In the genomic region with DNA sequence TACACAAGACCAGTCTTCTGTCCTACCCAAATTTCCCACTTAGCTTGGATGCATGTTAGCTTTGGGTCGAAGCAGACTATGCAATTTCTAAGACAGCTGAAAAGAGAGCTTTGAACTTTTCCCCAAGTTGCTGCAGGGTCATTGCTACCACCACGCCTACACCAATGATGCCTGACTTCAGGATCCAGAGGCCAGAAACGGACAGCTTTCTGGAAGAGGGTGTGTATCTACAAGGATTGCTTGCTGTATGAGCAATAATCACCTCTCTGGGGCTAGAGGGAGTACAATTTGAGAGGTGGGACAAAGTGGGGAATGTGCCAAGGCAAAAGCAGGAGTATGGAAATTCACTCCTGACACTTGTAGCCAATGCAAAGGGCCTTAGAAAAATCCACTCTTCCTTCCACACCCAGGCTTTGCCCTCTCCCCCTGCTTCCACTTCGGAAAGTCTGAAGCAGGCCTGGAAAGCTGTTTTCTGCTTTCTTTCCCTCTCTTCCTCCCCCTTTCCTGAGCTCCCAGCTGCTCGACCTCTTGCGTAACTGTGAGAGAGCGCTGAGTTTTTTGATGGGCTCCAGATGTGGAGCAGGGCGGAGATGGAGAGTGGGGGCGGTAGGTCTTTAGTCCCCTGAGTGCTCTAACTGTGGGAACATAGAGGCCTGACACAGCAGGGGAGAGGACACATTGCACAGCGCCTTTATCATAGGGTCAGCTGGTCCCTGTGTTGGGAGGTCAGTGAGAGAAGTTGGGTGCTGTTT, we compare ENCODE assay signal across 9 cellular contexts. TPM values are rescaled to one million over a fixed set of nuclear protein-coding genes. Genes with fewer than 3 reads are reported as not detected.
DNase-seq lines count a peak whose midpoint lies in the region; TF ChIP-seq lines count a peak whose summit lies in the region.
"Had no signal": no experiment of that assay in that cellular context is flagged by ENCODE, and none has a peak within 500 bp of the region (broad histone marks: within the 10 kb centered on the region; RNA-seq: fewer than 3 reads in every experiment).

No MANE protein-coding gene starts in this region.

- WGBS in esophagus squamous epithelium, 2 donors = 52 to 62% methylated on average over 8 to 10 of the region's 10 CpGs

- TF ChIP-seq POLR2A in esophagus squamous epithelium (IDR thresholded peaks at IDR 0.05) (no peak), uterus (IDR thresholded peaks at IDR 0.05) (peak; percentile 45 to 56)

- intact Hi-C loops in esophagus squamous epithelium (cut with DNase I) (no loop called here), uterus (cut with DNase I; ENCODE audit: low total_unique reads) (no loop called here)

- H3K27me3 ChIP-seq in esophagus squamous epithelium = peaks cover 0 to 30% (median 0%) of the 10 kb centered on the region in 4 donors
- no peaks in the 10 kb centered on the region for H3K27me3 ChIP-seq in muscle layer of duodenum (ENCODE audit: low read depth, low read length)
- no peaks in the 10 kb centered on the region for H3K27me3 ChIP-seq in uterus
- H3K27me3 ChIP-seq in HAP-1 (ENCODE audit: low read depth) = no peaks in the 10 kb centered on the region

- TF ChIP-seq CTCF in esophagus squamous epithelium (IDR thresholded peaks at IDR 0.05) = no peak
- peak in 2 of 4 experiments; percentile 14 to 17 for TF ChIP-seq CTCF in uterus (IDR thresholded peaks at IDR 0.05)

- H3K4me1 ChIP-seq in esophagus squamous epithelium (peaks cover 26 to 63% (median 44%) of the 10 kb centered on the region in 3 donors), muscle layer of duodenum (ENCODE audit: control insufficient read depth in 1 of 2, insufficient read depth in 2 of 2, low read length in 2 of 2) (peaks cover 20 to 37% of the 10 kb centered on the region in 2 donors), uterus (peaks cover 12 to 13% of the 10 kb centered on the region in 2 donors), HAP-1 (peaks cover 6% of the 10 kb centered on the region)

- no peaks in the 10 kb centered on the region for H3K9me3 ChIP-seq in esophagus squamous epithelium
- H3K9me3 ChIP-seq in muscle layer of duodenum (ENCODE audit: control insufficient read depth in 1 of 2, low read length in 2 of 2) = no peaks in the 10 kb centered on the region
- no peaks in the 10 kb centered on the region for H3K9me3 ChIP-seq in uterus
- no peaks in the 10 kb centered on the region for H3K9me3 ChIP-seq in HAP-1

- H3K36me3 ChIP-seq in esophagus squamous epithelium (peaks cover 8 to 33% (median 10%) of the 10 kb centered on the region in 3 donors), muscle layer of duodenum (ENCODE audit: control insufficient read depth in 1 of 2, insufficient read depth in 2 of 2, low read length in 2 of 2) (peaks cover 18 to 32% of the 10 kb centered on the region in 2 donors), uterus (no peaks in the 10 kb centered on the region), HAP-1 (replicated peaks) (peaks cover 20% of the 10 kb centered on the region)

- in situ Hi-C loops in HAP-1 (cut with MboI; ENCODE audit: low sequenced_read_pairs) = no loop called here

- H3K27ac ChIP-seq in esophagus squamous epithelium = peak overlapping the region; percentile 28 to 97 (median 92)
- peak overlapping the region; percentile 64 for H3K27ac ChIP-seq in muscle layer of duodenum (ENCODE audit: low read length)
- H3K27ac ChIP-seq in uterus = peak overlapping the region; percentile 98 to 99

- DNase-seq in NCI-H2227 (lab: John Stamatoyannopoulos, UW; ENCODE audit: unreplicated experiment) (peak; percentile 3), NCI-H2227 treated with DMSO at 0.1 percent for 48 hours (lab: John Stamatoyannopoulos, UW) (no peak), esophagus squamous epithelium (lab: John Stamatoyannopoulos, UW) (no peak), uterus (peak; percentile 90 to 94), HAP-1 (ENCODE audit: low spot score in 2 of 2) (no peak), NCI-H1092 treated with DMSO at 0.1 percent for 48 hours (lab: John Stamatoyannopoulos, UW) (no peak)
- DNase-seq in activated CD4-positive, alpha-beta T cell treated with anti-CD3 and anti-CD28 coated beads for 4 hours = no peak
- DNase-seq: NCI-H226 had no signal

- H3K4me3 ChIP-seq in esophagus squamous epithelium = no peak overlapping the region
- no peak overlapping the region for H3K4me3 ChIP-seq in muscle layer of duodenum (ENCODE audit: low read depth in 1 of 2, low read length in 2 of 2)
- no peak overlapping the region for H3K4me3 ChIP-seq in uterus
- H3K4me3 ChIP-seq in HAP-1 = no peak overlapping the region

RNA-seq across cellular contexts. Expression of a gene that starts 2.1 kb away (rescaled TPM):
- 10 to 100 TPM in 3 of 4 donors, 1 to 10 TPM in 1; 6.7 to 29.8 (median 21.2) TPM for total RNA-seq in esophagus squamous epithelium
- total RNA-seq in uterus = 100 to 1,000 TPM in 3 of 4 donors, 10 to 100 TPM in 1; 53.5 to 517 (median 287) TPM

RNA-seq across cellular contexts. Expression of a gene that starts 33.1 kb away (rescaled TPM):
- 10 to 100 TPM; 67.8 to 81.6 (median 78.1) TPM for total RNA-seq in esophagus squamous epithelium
- 100 to 1,000 TPM in 2 of 4 donors, 10 to 100 TPM in 2; 55.3 to 154 (median 112) TPM for total RNA-seq in uterus

RNA-seq across cellular contexts. Expression of a gene that starts 39.6 kb away (rescaled TPM):
- total RNA-seq in esophagus squamous epithelium (10 to 100 TPM; 13.2 to 25.2 (median 18.6) TPM), uterus (10 to 100 TPM; 37.4 to 73.5 (median 58.7) TPM)

Comparison
In these comparisons a context has a peak if more than half of its experiments do, and no peak if none do; other contexts are left out.
1. DNase-seq: peak in NCI-H2227 (single experiment) and uterus (2 of 2); none in NCI-H2227 treated with DMSO at 0.1 percent for 48 hours (single experiment), esophagus squamous epithelium (single experiment), activated CD4-positive, alpha-beta T cell treated with anti-CD3 and anti-CD28 coated beads for 4 hours (0 of 2), HAP-1 (0 of 2) and NCI-H1092 treated with DMSO at 0.1 percent for 48 hours (single experiment).
2. POLR2A ChIP-seq: peak in uterus (2 of 2); none in esophagus squamous epithelium (0 of 4).
3. Peak in every context shown above with its lines, with median percentiles within 50 percentile points of each other: H3K27ac ChIP-seq.